Comparison of ENCODE assay signal across 8 cellular contexts in the genomic region with DNA sequence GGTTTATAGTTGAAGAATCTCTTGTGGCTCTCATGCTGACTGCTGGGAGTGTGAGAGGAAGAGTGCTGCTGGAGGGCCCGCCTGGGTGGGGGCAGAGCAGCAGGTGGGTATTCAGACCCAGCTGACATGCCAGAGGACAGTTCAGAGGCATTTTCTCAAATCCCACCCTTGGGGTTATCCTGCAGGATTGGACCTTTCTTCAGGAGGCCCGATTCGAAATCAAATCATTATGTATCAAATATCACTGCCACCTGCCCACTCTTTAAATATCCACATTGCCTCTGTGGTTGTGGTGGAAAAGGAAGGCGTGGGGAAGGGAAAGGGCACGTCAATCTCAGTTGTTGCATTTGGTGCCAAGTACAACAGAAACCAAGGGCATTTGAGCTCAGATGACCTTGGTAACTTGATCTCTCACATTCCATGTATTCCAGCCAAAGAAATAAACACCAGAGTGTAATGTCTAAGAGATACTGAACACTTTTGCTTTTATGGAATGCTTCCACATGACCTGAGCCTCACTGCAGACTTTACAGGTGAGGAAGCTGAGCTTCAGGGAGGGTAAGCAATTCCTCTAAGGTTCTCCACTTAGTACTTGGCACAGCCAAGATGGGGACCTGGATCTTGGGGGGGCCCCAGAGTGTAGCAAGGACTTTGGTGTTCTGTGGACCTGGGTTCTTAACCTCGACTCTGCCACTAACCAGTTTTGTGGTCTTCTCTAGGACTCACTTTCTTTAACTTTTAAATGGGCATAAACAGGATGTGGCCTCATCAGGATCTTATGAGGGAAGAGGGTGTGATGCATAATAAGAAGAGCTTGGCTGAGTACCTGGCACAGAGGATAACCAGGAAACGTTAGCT.
DNase-seq lines count a peak whose midpoint lies in the region; ATAC-seq and TF ChIP-seq lines count a peak whose summit lies in the region.

No MANE protein-coding gene starts in this region.

- peak overlapping the region; percentile 58 to 79 (median 65) for H3K27ac ChIP-seq in right lobe of liver
- peak overlapping the region in 3 of 4 donors; percentile 39 to 66 (median 45) for H3K27ac ChIP-seq in upper lobe of left lung

- TF ChIP-seq POLR2A in right lobe of liver (IDR thresholded peaks at IDR 0.05) (no peak), upper lobe of left lung (IDR thresholded peaks at IDR 0.05) (no peak)

- peaks cover 6% of the 10 kb centered on the region for H3K36me3 Mint-ChIP-seq in activated CD4-positive, alpha-beta memory T cell treated with anti-CD3 and anti-CD28 coated beads, Interleukin-2, amount 10 ng/mL, durations not matched to agents 7 days and 5 days (ENCODE audit: low read depth)
- no peaks in the 10 kb centered on the region for H3K36me3 Mint-ChIP-seq in activated CD4-positive, alpha-beta memory T cell treated with anti-CD3 and anti-CD28 coated beads for 36 hours

- DNase-seq in activated CD4-positive, alpha-beta memory T cell treated with anti-CD3 and anti-CD28 coated beads, Interleukin-2, amount 10 ng/mL, durations not matched to agents 7 days and 5 days = no peak
- no peak for DNase-seq in activated CD4-positive, alpha-beta memory T cell treated with anti-CD3 and anti-CD28 coated beads for 36 hours
- peak; percentile 53 for DNase-seq in astrocyte of the hippocampus (ENCODE audit: low read depth, low spot score)
- DNase-seq in right lobe of liver = peak in 1 of 3 donors; percentile 67
- DNase-seq in upper lobe of left lung = no peak
- no peak for DNase-seq in ureter (ENCODE audit: low spot score)
- DNase-seq in NCI-H1105 (lab: John Stamatoyannopoulos, UW) = no peak

- POLR2A ChIA-PET in activated CD4-positive, alpha-beta memory T cell treated with anti-CD3 and anti-CD28 coated beads, Interleukin-2, amount 10 ng/mL, durations not matched to agents 7 days and 5 days (lab: Charles Lee) = interaction anchor here (1.2 kb wide), 1 partner anchor 53 kb away, joined by 3 read pairs; no protein-coding TSS in a partner anchor
- POLR2A ChIA-PET in activated CD4-positive, alpha-beta memory T cell treated with anti-CD3 and anti-CD28 coated beads for 36 hours (lab: Charles Lee) = interaction anchor here (0.6 kb wide), 1 partner anchor 416 kb away, joined by 3 read pairs; no protein-coding TSS in a partner anchor

- peak overlapping the region; percentile 29 for H3K27ac Mint-ChIP-seq in activated CD4-positive, alpha-beta memory T cell treated with anti-CD3 and anti-CD28 coated beads, Interleukin-2, amount 10 ng/mL, durations not matched to agents 7 days and 5 days
- H3K27ac Mint-ChIP-seq in activated CD4-positive, alpha-beta memory T cell treated with anti-CD3 and anti-CD28 coated beads for 36 hours = no peak overlapping the region

- H3K9me3 Mint-ChIP-seq in activated CD4-positive, alpha-beta memory T cell treated with anti-CD3 and anti-CD28 coated beads, Interleukin-2, amount 10 ng/mL, durations not matched to agents 7 days and 5 days = no peaks in the 10 kb centered on the region
- H3K9me3 Mint-ChIP-seq in activated CD4-positive, alpha-beta memory T cell treated with anti-CD3 and anti-CD28 coated beads for 36 hours = no peaks in the 10 kb centered on the region

- peak in 1 of 4 donors; percentile 8 for TF ChIP-seq EP300 in upper lobe of left lung (IDR thresholded peaks at IDR 0.05)

- H3K4me3 Mint-ChIP-seq in activated CD4-positive, alpha-beta memory T cell treated with anti-CD3 and anti-CD28 coated beads, Interleukin-2, amount 10 ng/mL, durations not matched to agents 7 days and 5 days = no peak overlapping the region
- H3K4me3 Mint-ChIP-seq in activated CD4-positive, alpha-beta memory T cell treated with anti-CD3 and anti-CD28 coated beads for 36 hours = no peak overlapping the region

- H3K27me3 Mint-ChIP-seq in activated CD4-positive, alpha-beta memory T cell treated with anti-CD3 and anti-CD28 coated beads, Interleukin-2, amount 10 ng/mL, durations not matched to agents 7 days and 5 days = peaks cover 2% of the 10 kb centered on the region
- no peaks in the 10 kb centered on the region for H3K27me3 Mint-ChIP-seq in activated CD4-positive, alpha-beta memory T cell treated with anti-CD3 and anti-CD28 coated beads for 36 hours

- H3K9me3 ChIP-seq in right lobe of liver (no peaks in the 10 kb centered on the region), upper lobe of left lung (no peaks in the 10 kb centered on the region)

- 25% methylated on average over 7 of the region's 7 CpGs for WGBS in right lobe of liver (ENCODE audit: insufficient coverage, low coverage, low lambda C conversion rate, missing lambda C conversion rate)
- WGBS in upper lobe of left lung, 2 donors = 50 to 57% methylated on average over 7 of the region's 7 CpGs

- no peaks in the 10 kb centered on the region for H3K27me3 ChIP-seq in right lobe of liver
- no peaks in the 10 kb centered on the region for H3K27me3 ChIP-seq in upper lobe of left lung

- H3K4me1 ChIP-seq in right lobe of liver (peaks cover 0 to 25% (median 12%) of the 10 kb centered on the region in 4 donors), upper lobe of left lung (peaks cover 17 to 26% (median 23%) of the 10 kb centered on the region in 4 donors)

- CTCF ChIA-PET in activated CD4-positive, alpha-beta memory T cell treated with anti-CD3 and anti-CD28 coated beads, Interleukin-2, amount 10 ng/mL, durations not matched to agents 7 days and 5 days (lab: Charles Lee) = interaction anchor here (0.7 kb wide), 1 partner anchor 12 kb away, joined by 3 read pairs; no protein-coding TSS in a partner anchor
- CTCF ChIA-PET in activated CD4-positive, alpha-beta memory T cell treated with anti-CD3 and anti-CD28 coated beads for 36 hours (lab: Charles Lee) = no interaction called here

- intact Hi-C loops in activated CD4-positive, alpha-beta memory T cell treated with anti-CD3 and anti-CD28 coated beads for 36 hours (cut with micrococcal nuclease) = loop anchor here (5.0 kb wide), 1 partner anchor 74 kb away; no protein-coding TSS in a partner anchor
- intact Hi-C loops in right lobe of liver (cut with DNase I) = no loop called here

- TF ChIP-seq CTCF in right lobe of liver (IDR thresholded peaks at IDR 0.05) (no peak), upper lobe of left lung (IDR thresholded peaks at IDR 0.05) (no peak)

- peaks cover 41% of the 10 kb centered on the region for H3K4me1 Mint-ChIP-seq in activated CD4-positive, alpha-beta memory T cell treated with anti-CD3 and anti-CD28 coated beads, Interleukin-2, amount 10 ng/mL, durations not matched to agents 7 days and 5 days
- peaks cover 36% of the 10 kb centered on the region for H3K4me1 Mint-ChIP-seq in activated CD4-positive, alpha-beta memory T cell treated with anti-CD3 and anti-CD28 coated beads for 36 hours (ENCODE audit: low read depth)

- peak; percentile 87 to 93 (median 88) for ATAC-seq in right lobe of liver
- peak in 1 of 2 donors; percentile 51 for ATAC-seq in upper lobe of left lung (ENCODE audit: low FRiP score in 2 of 2)
- ATAC-seq in HG03571 (IDR thresholded peaks at IDR 0.05; ENCODE audit: unreplicated experiment) = no peak

- H3K36me3 ChIP-seq in right lobe of liver = no peaks in the 10 kb centered on the region
- no peaks in the 10 kb centered on the region for H3K36me3 ChIP-seq in upper lobe of left lung

- H3K4me3 ChIP-seq in right lobe of liver (no peak overlapping the region), upper lobe of left lung (no peak overlapping the region)
